ENCODE assay signal across 10 cellular contexts in genomic region chr5:38258037-38258318, GRCh38. TPM values are rescaled to one million over a fixed set of nuclear protein-coding genes. Genes with fewer than 3 reads are reported as not detected.
DNase-seq lines count a peak whose midpoint lies in the region; TF ChIP-seq lines count a peak whose summit lies in the region.
"Had no signal": no experiment of that assay in that cellular context is flagged by ENCODE, and none has a peak within 500 bp of the region (broad histone marks: within the 10 kb centered on the region; RNA-seq: fewer than 3 reads in every experiment).

No MANE protein-coding gene starts in this region.

- H3K27ac ChIP-seq in iPS-18a (ENCODE audit: low read length) = no peak overlapping the region

- intact Hi-C loops in Caco-2 (cut with micrococcal nuclease; ENCODE audit: unreplicated experiment) = no loop called here

- H3K36me3 Mint-ChIP-seq in Caco-2 (ENCODE audit: insufficient read depth, unreplicated experiment) = no peaks in the 10 kb centered on the region
- H3K36me3 Mint-ChIP-seq: CD14-positive monocyte had no signal

- peak overlapping the region; percentile 39 for H3K4me3 ChIP-seq in Caco-2 (ENCODE audit: low read depth, low read length)
- peak overlapping the region; percentile 69 for H3K4me3 ChIP-seq in adipocyte (ENCODE audit: low read length)
- H3K4me3 ChIP-seq in iPS-18a (ENCODE audit: low read length) = peak overlapping the region; percentile 64
- H3K4me3 ChIP-seq in retinal pigment epithelial cell (ENCODE audit: low read length) = peak overlapping the region; percentile 39

- H3K4me1 Mint-ChIP-seq in Caco-2 (ENCODE audit: low read depth, unreplicated experiment) = no peaks in the 10 kb centered on the region
- H3K4me1 Mint-ChIP-seq: CD14-positive monocyte had no signal

- H3K9ac ChIP-seq in adipocyte (ENCODE audit: low read length) = no peak overlapping the region
- no peak overlapping the region for H3K9ac ChIP-seq in iPS-18a (ENCODE audit: low read length)

- no TSS peak for BruUV-seq in Caco-2 (replicated peaks; lab: Mats Ljungman, UMichigan)

- POLR2A ChIA-PET in Caco-2 (lab: Charles Lee) = no interaction called here

- H3K36me3 ChIP-seq in Caco-2 (ENCODE audit: control insufficient read depth, insufficient read depth, low read length) = no peaks in the 10 kb centered on the region
- H3K36me3 ChIP-seq in adipocyte (ENCODE audit: control insufficient read depth, insufficient read depth, low read length, severe bottlenecking) = no peaks in the 10 kb centered on the region
- H3K36me3 ChIP-seq in iPS-18a (ENCODE audit: control insufficient read depth, low read depth, low read length) = no peaks in the 10 kb centered on the region

- peaks cover 44% of the 10 kb centered on the region for H3K27me3 Mint-ChIP-seq in Caco-2 (ENCODE audit: insufficient read depth, unreplicated experiment)

- TF ChIP-seq CTCF in Caco-2 (IDR thresholded peaks at IDR 0.05; ENCODE audit: insufficient read depth in 1 of 2, low read depth in 1 of 2, low read length in 1 of 2, severe bottlenecking in 1 of 2, unreplicated experiment in 1 of 2) (no peak), retinal pigment epithelial cell (conservative IDR thresholded peaks at IDR 0.05; ENCODE audit: low read depth, low read length) (no peak)

- no peak overlapping the region for H3K27ac Mint-ChIP-seq in Caco-2 (ENCODE audit: unreplicated experiment)
- H3K27ac Mint-ChIP-seq: activated T-helper 2 cell treated with anti-CD3 and anti-CD28 coated beads, Interferon-gamma antibody, Interleukin-2, Interleukin-4, amounts not matched to agents 10 μg/mL and 5 μg/mL and 100 μg/mL, durations not matched to agents 14 hours and 24 hours and 36 hours; CD14-positive monocyte had no signal

- H3K4me3 Mint-ChIP-seq in Caco-2 (ENCODE audit: unreplicated experiment) = peak overlapping the region; percentile 67

- no peaks in the 10 kb centered on the region for H3K9me3 Mint-ChIP-seq in Caco-2 (ENCODE audit: unreplicated experiment)
- H3K9me3 Mint-ChIP-seq: activated T-helper 2 cell treated with anti-CD3 and anti-CD28 coated beads, Interferon-gamma antibody, Interleukin-2, Interleukin-4, amounts not matched to agents 10 μg/mL and 5 μg/mL and 100 μg/mL, durations not matched to agents 14 hours and 24 hours and 36 hours had no signal

- DNase-seq in Caco-2 (no peak), adipocyte (ENCODE audit: low read depth) (no peak), retinal pigment epithelial cell (ENCODE audit: low read depth) (no peak), retina (no peak), NCI-H2029 treated with DMSO at 0.1 percent for 48 hours (lab: John Stamatoyannopoulos, UW) (no peak), NCI-H1092 (lab: John Stamatoyannopoulos, UW) (no peak)
- no peak for DNase-seq in activated CD4-positive, alpha-beta T cell treated with anti-CD3 and anti-CD28 coated beads, Interleukin-2, amount 50 U/mL, for 48 hours

- no peaks in the 10 kb centered on the region; the same call in 1 of the 2 replicates for H3K27me3 ChIP-seq in Caco-2 (replicated peaks; ENCODE audit: control insufficient read depth, insufficient read depth, low read length)
- H3K27me3 ChIP-seq in adipocyte (replicated peaks; ENCODE audit: control insufficient read depth, insufficient read depth, low read length) = peaks cover 59% of the 10 kb centered on the region
- peaks cover 93% of the 10 kb centered on the region for H3K27me3 ChIP-seq in iPS-18a (ENCODE audit: control insufficient read depth, insufficient read depth, low read length)

- H3K9me3 ChIP-seq in Caco-2 = no peaks in the 10 kb centered on the region
- peaks cover 10% of the 10 kb centered on the region for H3K9me3 ChIP-seq in adipocyte (ENCODE audit: control insufficient read depth, low read length)
- H3K9me3 ChIP-seq in iPS-18a (ENCODE audit: control insufficient read depth, low read depth, low read length) = no peaks in the 10 kb centered on the region

- CTCF ChIA-PET in Caco-2 (lab: Charles Lee) = no interaction called here

- H3K4me1 ChIP-seq in Caco-2 (no peaks in the 10 kb centered on the region), adipocyte (ENCODE audit: control insufficient read depth, insufficient read depth, low read length) (peaks cover 7% of the 10 kb centered on the region), iPS-18a (ENCODE audit: control insufficient read depth, low read depth, low read length) (peaks cover 7% of the 10 kb centered on the region)

RNA-seq across cellular contexts. Expression of gene EGFLAM, which starts 0.4 kb away (rescaled TPM):
- total RNA-seq in Caco-2 (2022) = not detected in 2 replicates
- total RNA-seq: activated T-helper 2 cell treated with anti-CD3 and anti-CD28 coated beads, Interferon-gamma antibody, Interleukin-2, Interleukin-4, amounts not matched to agents 10 μg/mL and 5 μg/mL and 100 μg/mL, durations not matched to agents 14 hours and 24 hours and 36 hours had no signal
